ENCODE assay signal across 26 cellular contexts in the genomic region with DNA sequence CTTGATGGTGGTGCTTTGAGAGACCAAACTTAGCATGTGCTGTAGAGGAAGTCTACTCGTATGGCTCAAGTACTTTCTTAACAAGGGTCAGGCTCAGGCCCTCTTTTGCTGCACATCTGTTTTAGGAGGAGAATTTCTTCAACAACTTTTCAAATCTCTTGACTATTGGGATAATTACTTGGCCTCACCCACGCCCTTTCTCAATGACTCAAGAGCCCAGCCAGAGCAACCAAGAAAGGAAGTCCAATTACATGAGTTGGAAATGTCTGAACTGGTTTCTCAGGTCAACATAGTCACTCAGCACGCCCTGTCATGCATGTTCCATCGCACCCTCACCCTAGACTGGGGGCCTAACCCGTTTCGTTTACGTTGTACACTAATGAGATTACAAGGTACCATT. TPM values are rescaled to one million over a fixed set of nuclear protein-coding genes. Genes with fewer than 3 reads are reported as not detected.
DNase-seq lines count a peak whose midpoint lies in the region; ATAC-seq, FAIRE-seq and TF ChIP-seq lines count a peak whose summit lies in the region.
"Had no signal": no experiment of that assay in that cellular context is flagged by ENCODE, and none has a peak within 500 bp of the region (broad histone marks: within the 10 kb centered on the region; RNA-seq: fewer than 3 reads in every experiment).

No MANE protein-coding gene starts in this region.

- H3K36me3 ChIP-seq in astrocyte (ENCODE audit: insufficient read depth, low read length) (no peaks in the 10 kb centered on the region), adrenal gland (replicated peaks in 1 of 2) (no peaks in the 10 kb centered on the region)
- H3K36me3 ChIP-seq: uterus had no signal

- H3K27me3 ChIP-seq in astrocyte (ENCODE audit: insufficient read depth, low read length) (no peaks in the 10 kb centered on the region), adrenal gland (no peaks in the 10 kb centered on the region)
- H3K27me3 ChIP-seq: heart right ventricle, uterus had no signal

- intact Hi-C loops in activated CD4-positive, alpha-beta T cell treated with anti-CD3 and anti-CD28 coated beads for 36 hours (cut with DNase I, micrococcal nuclease), result loop anchor here (5.0 kb wide), 1 partner anchor 63 kb away; no protein-coding TSS in a partner anchor
- intact Hi-C loops in adrenal gland (cut with DNase I), result loop anchor here in 1 of 2 donors (5.0 kb wide), 1 partner anchor 118 kb away; no protein-coding TSS in a partner anchor

- peak; percentile 11 for DNase-seq in activated CD4-positive, alpha-beta T cell treated with anti-CD3 and anti-CD28 coated beads for 36 hours
- no peak for DNase-seq in activated CD4-positive, alpha-beta T cell treated with anti-CD3 and anti-CD28 coated beads for 48 hours
- DNase-seq in astrocyte (ENCODE audit: low read depth), result no peak
- DNase-seq in fibroblast of peridontal ligament (ENCODE audit: extremely low read depth), result peak; percentile 67
- DNase-seq in stromal cell of bone marrow (ENCODE audit: low read depth), result peak; percentile 83
- DNase-seq in NCI-H226, result no peak
- DNase-seq in SW 1271 (lab: John Stamatoyannopoulos, UW), result no peak
- no peak for DNase-seq in adrenal gland
- DNase-seq: 8988T; activated CD8-positive, alpha-beta memory T cell treated with anti-CD3 and anti-CD28 coated beads, Interleukin-2, amount 50 U/mL, for 48 hours; activated effector memory CD4-positive, alpha-beta T cell treated with anti-CD3 and anti-CD28 coated beads, Interleukin-2, amount 50 U/mL, for 16 hours; C1 segment of cervical spinal cord; central memory CD4-positive, alpha-beta T cell; heart right ventricle; Karpas-422; naive B cell; NCI-H1048; NCI-H2081 treated with DMSO at 0.1 percent for 48 hours; NCI-H526; SHP77; stimulated activated CD4-positive, alpha-beta T cell treated with anti-CD3 and anti-CD28 coated beads, Interleukin-4, amount 100 ng/mL, for 24 hours; T-helper 1 cell; uterus had no signal

- H3K9me3 ChIP-seq in astrocyte (ENCODE audit: insufficient read depth, low read depth, low read length), result no peaks in the 10 kb centered on the region
- H3K9me3 ChIP-seq in adrenal gland (replicated peaks in 1 of 3), result no peaks in the 10 kb centered on the region
- H3K9me3 ChIP-seq: heart right ventricle, uterus had no signal

- H3K9me3 Mint-ChIP-seq in activated CD4-positive, alpha-beta T cell treated with anti-CD3 and anti-CD28 coated beads for 36 hours (ENCODE audit: low read depth), result no peaks in the 10 kb centered on the region
- H3K9me3 Mint-ChIP-seq in astrocyte (ENCODE audit: unreplicated experiment), result no peaks in the 10 kb centered on the region

- TF ChIP-seq POLR2A in adrenal gland (IDR thresholded peaks at IDR 0.05), result no peak

- H3K79me2 ChIP-seq in astrocyte (ENCODE audit: insufficient read depth, low read length), result no peaks in the 10 kb centered on the region
- H3K79me2 ChIP-seq: parathyroid adenoma had no signal

- H3K4me1 Mint-ChIP-seq in activated CD4-positive, alpha-beta T cell treated with anti-CD3 and anti-CD28 coated beads for 36 hours, result peaks cover 5% of the 10 kb centered on the region
- peaks cover 7% of the 10 kb centered on the region for H3K4me1 Mint-ChIP-seq in astrocyte (ENCODE audit: low read depth, unreplicated experiment)

- FAIRE-seq in astrocyte (lab: Jason Lieb, UNC), result no peak
- FAIRE-seq: HTR-8/SVneo had no signal

- peaks cover 10% of the 10 kb centered on the region for H3K27me3 Mint-ChIP-seq in activated CD4-positive, alpha-beta T cell treated with anti-CD3 and anti-CD28 coated beads for 36 hours
- peaks cover 6% of the 10 kb centered on the region for H3K27me3 Mint-ChIP-seq in astrocyte (ENCODE audit: low read depth, unreplicated experiment)

- no peaks in the 10 kb centered on the region for H4K20me1 ChIP-seq in astrocyte (ENCODE audit: insufficient read depth, low read length)

- POLR2A ChIA-PET in activated CD4-positive, alpha-beta T cell treated with anti-CD3 and anti-CD28 coated beads for 36 hours (lab: Charles Lee), result no interaction called here

- H3K27ac Mint-ChIP-seq in activated CD4-positive, alpha-beta T cell treated with anti-CD3 and anti-CD28 coated beads for 36 hours, result no peak overlapping the region
- H3K27ac Mint-ChIP-seq in astrocyte (ENCODE audit: unreplicated experiment), result no peak overlapping the region
- H3K27ac Mint-ChIP-seq: naive B cell had no signal

- no peak overlapping the region for H2AFZ ChIP-seq in astrocyte (ENCODE audit: low read depth, low read length)
- H2AFZ ChIP-seq: parathyroid adenoma had no signal

- no peaks in the 10 kb centered on the region for H3K36me3 Mint-ChIP-seq in activated CD4-positive, alpha-beta T cell treated with anti-CD3 and anti-CD28 coated beads for 36 hours (ENCODE audit: low read depth)
- H3K36me3 Mint-ChIP-seq in astrocyte (ENCODE audit: low read depth, unreplicated experiment), result no peaks in the 10 kb centered on the region
- H3K36me3 Mint-ChIP-seq: naive B cell had no signal

- no peak overlapping the region for H3K27ac ChIP-seq in astrocyte (ENCODE audit: low read depth, low read length)
- no peak overlapping the region for H3K27ac ChIP-seq in adrenal gland
- H3K27ac ChIP-seq: parathyroid adenoma, uterus had no signal

- TF ChIP-seq CTCF in astrocyte (IDR thresholded peaks at IDR 0.05; ENCODE audit: insufficient read depth, low read depth, low read length), result no peak
- no peak for TF ChIP-seq CTCF in adrenal gland (IDR thresholded peaks at IDR 0.05)

- CTCF ChIA-PET in activated CD4-positive, alpha-beta T cell treated with anti-CD3 and anti-CD28 coated beads for 36 hours (lab: Charles Lee), result interaction anchor here (1.1 kb wide), 1 partner anchor 120 kb away, joined by 3 read pairs; no protein-coding TSS in a partner anchor

- peak overlapping the region; percentile 3 for H3K4me2 ChIP-seq in astrocyte (ENCODE audit: low read length)

- H3K4me3 ChIP-seq in astrocyte (ENCODE audit: insufficient read depth, low read depth, low read length), result no peak overlapping the region
- H3K4me3 ChIP-seq in adrenal gland, result no peak overlapping the region
- H3K4me3 ChIP-seq: heart right ventricle, skin epidermis, uterus had no signal

- H3K4me1 ChIP-seq in astrocyte (ENCODE audit: insufficient read depth, low read length) (no peaks in the 10 kb centered on the region), adrenal gland (replicated peaks in 1 of 2) (peaks cover 0 to 5% of the 10 kb centered on the region in 2 donors)
- H3K4me1 ChIP-seq: parathyroid adenoma, uterus had no signal

- WGBS in adrenal gland, 4 donors, result 79 to 96% (median 90%) methylated on average over 7 of the region's 7 CpGs

- no peak overlapping the region for H3K4me3 Mint-ChIP-seq in activated CD4-positive, alpha-beta T cell treated with anti-CD3 and anti-CD28 coated beads for 36 hours
- no peak overlapping the region for H3K4me3 Mint-ChIP-seq in astrocyte (ENCODE audit: unreplicated experiment)

- H3K9ac ChIP-seq in astrocyte (ENCODE audit: low read length), result no peak overlapping the region
- H3K9ac ChIP-seq: parathyroid adenoma had no signal

- ATAC-seq in activated CD4-positive, alpha-beta T cell treated with anti-CD3 and anti-CD28 coated beads for 36 hours, result no peak

RNA-seq across cellular contexts. Expression of gene UMPS, which starts 44.8 kb away (rescaled TPM):
- total RNA-seq in activated CD4-positive, alpha-beta T cell treated with anti-CD3 and anti-CD28 coated beads for 36 hours, result 10 to 100 TPM; 35.9 to 42.4 TPM
- 25.4 and 38.3 TPM in 2 replicates for total RNA-seq in astrocyte
- 10 to 100 TPM; 15.1 to 42.2 (median 26.8) TPM for total RNA-seq in adrenal gland
- 10 to 100 TPM in 2 of 3 donors, 1 to 10 TPM in 1; 8.8 to 45.9 (median 17.7) TPM for polyA plus RNA-seq in adrenal gland

Comparison
In these comparisons a context has a peak if more than half of its experiments do, and no peak if none do; other contexts are left out.
1. DNase-seq: peak in activated CD4-positive, alpha-beta T cell treated with anti-CD3 and anti-CD28 coated beads for 36 hours (single experiment), fibroblast of peridontal ligament (single experiment) and stromal cell of bone marrow (single experiment); none in activated CD4-positive, alpha-beta T cell treated with anti-CD3 and anti-CD28 coated beads for 48 hours (single experiment), astrocyte (single experiment), NCI-H226 (single experiment), SW 1271 (0 of 2) and adrenal gland (0 of 7).